25 cellular contexts compared by ENCODE assay signal in genomic region chr2:65675350-65675749, GRCh38.
DNase-seq lines count a peak whose midpoint lies in the region; ATAC-seq, FAIRE-seq and TF ChIP-seq lines count a peak whose summit lies in the region.
"Had no signal": no experiment of that assay in that cellular context is flagged by ENCODE, and none has a peak within 500 bp of the region (broad histone marks: within the 10 kb centered on the region; RNA-seq: fewer than 3 reads in every experiment).

No MANE protein-coding gene starts in this region.

- H3K36me3 ChIP-seq in K562 (ENCODE audit: control insufficient read depth, insufficient read depth, low read length) = no peaks in the 10 kb centered on the region
- H3K36me3 ChIP-seq: BLaER1 had no signal

- no peak for TF ChIP-seq RAD21 in K562 (CRISPR knock-in tag; conservative IDR thresholded peaks at IDR 0.05 in 1 of 2, IDR thresholded peaks at IDR 0.05 in 1 of 2)

- no peak overlapping the region for H2AFZ ChIP-seq in K562 (ENCODE audit: low read depth, low read length)
- H2AFZ ChIP-seq: GM23248 had no signal

- intact Hi-C loops in K562 (cut with micrococcal nuclease) = no loop called here

- POLR2A ChIA-PET in K562 (lab: Yijun Ruan, JAX) = no interaction called here

- no peak for TF ChIP-seq EP300 in K562 (IDR thresholded peaks at IDR 0.05; ENCODE audit: low read length)

- peaks cover 11% of the 10 kb centered on the region for H3K9me3 Mint-ChIP-seq in T-helper 2 cell treated with Interferon-gamma antibody and Interleukin-4, amounts not matched to agents 5 μg/mL and 100 μg/mL, for 36 hours
- H3K9me3 Mint-ChIP-seq: CD8-positive, alpha-beta T cell had no signal

- CTCF ChIA-PET in K562 (lab: Yijun Ruan, JAX; ENCODE audit: low intra/inter-chr PET ratio) = no interaction called here

- BruUV-seq in K562 (replicated peaks; lab: Mats Ljungman, UMichigan) = no TSS peak

- no peak for TF ChIP-seq CTCF in K562 (IDR thresholded peaks at IDR 0.05 in 2 of 3, conservative IDR thresholded peaks at IDR 0.05 in 1 of 3; ENCODE audit: insufficient read depth in 2 of 3, low read depth in 1 of 3, low read length in 3 of 3)

- peak; percentile 5 for DNase-seq in DMS53 (lab: John Stamatoyannopoulos, UW)
- no peak for DNase-seq in DMS53 treated with DMSO at 0.1 percent for 48 hours (lab: John Stamatoyannopoulos, UW; ENCODE audit: unreplicated experiment)
- DNase-seq in RPMI7951 (ENCODE audit: low read depth) = peak; percentile 13
- no peak for DNase-seq in K562 (ENCODE audit: extremely low read depth in 1 of 4, low spot score in 3 of 4)
- no peak for DNase-seq in frontal cortex (ENCODE audit: low spot score in 2 of 2)
- no peak for DNase-seq in T-helper 2 cell treated with Interferon-gamma antibody and Interleukin-4, amounts not matched to agents 5 μg/mL and 100 μg/mL, for 36 hours (ENCODE audit: low spot score)
- DNase-seq: Caco-2; CD4-positive, CD25-positive, alpha-beta regulatory T cell; CD8-positive, alpha-beta T cell; DMS 273 treated with DMSO at 0.1 percent for 48 hours; DND-41; EL; GDM1; GM23248; H7; HCEC 1CT had no signal

- no peak overlapping the region for H3K27ac Mint-ChIP-seq in T-helper 2 cell treated with Interferon-gamma antibody and Interleukin-4, amounts not matched to agents 5 μg/mL and 100 μg/mL, for 36 hours
- H3K27ac Mint-ChIP-seq: B cell; CD4-positive, CD25-positive, alpha-beta regulatory T cell; CD8-positive, alpha-beta T cell had no signal

- H3K9ac ChIP-seq in K562 (ENCODE audit: insufficient read depth in 1 of 2, low read depth in 2 of 2, low read length in 2 of 2) = no peak overlapping the region
- H3K9ac ChIP-seq: BLaER1, GM23248 had no signal

- WGBS in K562 (ENCODE audit: insufficient coverage, low coverage, missing lambda C conversion rate) = 4% methylated on average over 4 of the region's 4 CpGs

- H3K4me3 Mint-ChIP-seq in T-helper 2 cell treated with Interferon-gamma antibody and Interleukin-4, amounts not matched to agents 5 μg/mL and 100 μg/mL, for 36 hours = no peak overlapping the region
- H3K4me3 Mint-ChIP-seq: B cell; CD4-positive, CD25-positive, alpha-beta regulatory T cell; CD8-positive, alpha-beta T cell had no signal

- TF ChIP-seq POLR2A in K562 (conservative IDR thresholded peaks at IDR 0.05) = no peak

- H3K27me3 ChIP-seq in K562 (ENCODE audit: control insufficient read depth in 2 of 2, insufficient read depth in 2 of 2, low read length in 2 of 2) = peaks cover 0 to 3% of the 10 kb centered on the region in 2 experiments; a peak in 1 of 5 replicates
- H3K27me3 ChIP-seq: BLaER1 had no signal

- H3K9me1 ChIP-seq in K562 (ENCODE audit: control insufficient read depth, insufficient read depth, low read length) = no peaks in the 10 kb centered on the region

- H3K4me1 ChIP-seq in K562 (replicated peaks in 1 of 2; ENCODE audit: control insufficient read depth in 2 of 2, insufficient read depth in 2 of 2, low read length in 2 of 2) = no peaks in the 10 kb centered on the region
- H3K4me1 ChIP-seq: BLaER1, Caco-2 had no signal

- in situ Hi-C loops in K562 (cut with MboI) = no loop called here

- H3K27me3 Mint-ChIP-seq in T-helper 2 cell treated with Interferon-gamma antibody and Interleukin-4, amounts not matched to agents 5 μg/mL and 100 μg/mL, for 36 hours (ENCODE audit: low read depth) = peaks cover 6% of the 10 kb centered on the region

- H3K4me1 Mint-ChIP-seq in T-helper 2 cell treated with Interferon-gamma antibody and Interleukin-4, amounts not matched to agents 5 μg/mL and 100 μg/mL, for 36 hours (ENCODE audit: low read depth) = no peaks in the 10 kb centered on the region
- H3K4me1 Mint-ChIP-seq: B cell; CD4-positive, CD25-positive, alpha-beta regulatory T cell had no signal

- no peak overlapping the region for H3K4me3 ChIP-seq in K562
- H3K4me3 ChIP-seq: BLaER1, GM12878, GM23248 had no signal

- H3K27ac ChIP-seq in K562 (ENCODE audit: extremely low read depth, low read depth, low read length) = no peak overlapping the region
- H3K27ac ChIP-seq: 22Rv1, BLaER1, C4-2B, GM23248 had no signal

- H3K36me3 Mint-ChIP-seq in T-helper 2 cell treated with Interferon-gamma antibody and Interleukin-4, amounts not matched to agents 5 μg/mL and 100 μg/mL, for 36 hours (ENCODE audit: low read depth) = no peaks in the 10 kb centered on the region
- H3K36me3 Mint-ChIP-seq: CD4-positive, CD25-positive, alpha-beta regulatory T cell; CD8-positive, alpha-beta T cell had no signal

- no peaks in the 10 kb centered on the region for H3K79me2 ChIP-seq in K562 (ENCODE audit: control insufficient read depth, insufficient read depth, low read length)

- H4K20me1 ChIP-seq in K562 (replicated peaks; ENCODE audit: control insufficient read depth, insufficient read depth, low read length) = no peaks in the 10 kb centered on the region
- H4K20me1 ChIP-seq: BLaER1 had no signal

- FAIRE-seq in K562 (lab: Jason Lieb, UNC) (peak; percentile 44), frontal cortex (lab: Jason Lieb, UNC) (no peak)
- FAIRE-seq: A204.1, D721Med, GM12878, GM19239 had no signal

- H3K4me2 ChIP-seq in K562 (ENCODE audit: insufficient read depth, low read length) = no peak overlapping the region
- H3K4me2 ChIP-seq: BLaER1 had no signal

- ATAC-seq in K562 = no peak
- no peak for ATAC-seq in GM21447 (IDR thresholded peaks at IDR 0.05; ENCODE audit: unreplicated experiment)
- ATAC-seq: CD8-positive, alpha-beta T cell; GM12878 had no signal

- H3K9me3 ChIP-seq in K562 (replicated peaks; ENCODE audit: control insufficient read depth, insufficient read depth, low read depth, low read length) = 0 out of 2 replicates have a peak, but pooled peaks cover 2% of the 10 kb centered on the region

TF ChIP-seq in K562, 482 proteins besides CTCF, POLR2A, EP300 and RAD21:
- TF ChIP-seq PRMT5 (CRISPR knock-in tag; IDR thresholded peaks at IDR 0.05) (no peak), ZNF140 (CRISPR knock-in tag; IDR thresholded peaks at IDR 0.05) (no peak), NRF1 (conservative IDR thresholded peaks at IDR 0.05 in 1 of 2, IDR thresholded peaks at IDR 0.05 in 1 of 2) (no peak), RCOR1 (IDR thresholded peaks at IDR 0.05; ENCODE audit: borderline replicate concordance in 1 of 2, low read depth in 2 of 2, low read length in 2 of 2) (no peak), SMARCA4 (IDR thresholded peaks at IDR 0.05) (no peak), PHF21A (IDR thresholded peaks at IDR 0.05; ENCODE audit: borderline replicate concordance, low read depth) (no peak), HEY1 (CRISPR knock-in tag; IDR thresholded peaks at IDR 0.05; ENCODE audit: borderline replicate concordance) (no peak), PCBP1 (IDR thresholded peaks at IDR 0.05; ENCODE audit: low read depth, low read length, poor library complexity, severe bottlenecking) (no peak), TSHZ1 (CRISPR knock-in tag; IDR thresholded peaks at IDR 0.05) (no peak), ZC3H11A (IDR thresholded peaks at IDR 0.05; ENCODE audit: low read depth, low read length) (no peak), HNRNPLL (IDR thresholded peaks at IDR 0.05; ENCODE audit: low read depth, low read length, poor library complexity, severe bottlenecking) (no peak), HMG20B (CRISPR knock-in tag; IDR thresholded peaks at IDR 0.05) (no peak), RFX1 (IDR thresholded peaks at IDR 0.05) (no peak), ZNF551 (CRISPR knock-in tag; IDR thresholded peaks at IDR 0.05) (no peak), MAX (CRISPR knock-in tag; IDR thresholded peaks at IDR 0.05) (no peak), EWSR1 (IDR thresholded peaks at IDR 0.05; ENCODE audit: borderline replicate concordance, low read depth, partially characterized antibody) (no peak), NR2C1 (IDR thresholded peaks at IDR 0.05) (no peak), NR2C1 (tag; IDR thresholded peaks at IDR 0.05) (no peak)

Comparison
In these comparisons a context has a peak if more than half of its experiments do, and no peak if none do; other contexts are left out.
1. DNase-seq: peak in DMS53 (single experiment) and RPMI7951 (single experiment); none in DMS53 treated with DMSO at 0.1 percent for 48 hours (single experiment), K562 (0 of 4), frontal cortex (0 of 2) and T-helper 2 cell treated with Interferon-gamma antibody and Interleukin-4, amounts not matched to agents 5 μg/mL and 100 μg/mL, for 36 hours (single experiment).